ENCODE assay signal across 22 cellular contexts in genomic region chr2:238487652-238488346, GRCh38.
"Had no signal": no experiment of that assay in that cellular context is flagged by ENCODE, and none has a peak within 500 bp of the region (broad histone marks: within the 10 kb centered on the region; RNA-seq: fewer than 3 reads in every experiment).

No MANE protein-coding gene starts in this region.

- H3K36me3 Mint-ChIP-seq: activated naive CD4-positive, alpha-beta T cell treated with anti-CD3 and anti-CD28 coated beads, Interleukin-2, amount 10 ng/mL, durations not matched to agents 7 days and 5 days had no signal

- H3K4me3 Mint-ChIP-seq: activated naive CD4-positive, alpha-beta T cell treated with anti-CD3 and anti-CD28 coated beads, Interleukin-2, amount 10 ng/mL, durations not matched to agents 7 days and 5 days; activated T-cell treated with anti-CD3 and anti-CD28 coated beads, Interleukin-2, amount 50 U/mL, for 24 hours; dendritic cell treated with granulocyte-macrophage colony-stimulating factor and Interleukin-4, amounts not matched to agents 40 ng/mL and 50 ng/mL, for 4 days; endodermal cell; nephron progenitor cell had no signal

- H3K9me3 ChIP-seq: mucosa of descending colon, right atrium auricular region, transverse colon had no signal

- H3K27ac ChIP-seq: foreskin keratinocyte, hepatocyte, parathyroid adenoma, right atrium auricular region, transverse colon had no signal

- H3K4me1 ChIP-seq: foreskin keratinocyte, parathyroid adenoma, right atrium auricular region, transverse colon had no signal

- H3K4me3 ChIP-seq: hepatocyte, mucosa of descending colon, right atrium auricular region, transverse colon had no signal

- H3K9me3 Mint-ChIP-seq: activated naive CD4-positive, alpha-beta T cell treated with anti-CD3 and anti-CD28 coated beads, Interleukin-2, amount 10 ng/mL, durations not matched to agents 7 days and 5 days; activated T-cell treated with anti-CD3 and anti-CD28 coated beads, Interleukin-2, amount 50 U/mL, for 24 hours; dendritic cell treated with granulocyte-macrophage colony-stimulating factor and Interleukin-4, amounts not matched to agents 40 ng/mL and 50 ng/mL, for 4 days; endodermal cell; nephron progenitor cell had no signal

- ATAC-seq: esophagus mucosa, foreskin keratinocyte, left ventricle myocardium superior, mucosa of descending colon had no signal

- H3K36me3 ChIP-seq: right atrium auricular region, transverse colon had no signal

- H3K27me3 Mint-ChIP-seq: activated T-cell treated with anti-CD3 and anti-CD28 coated beads, Interleukin-2, amount 50 U/mL, for 24 hours had no signal

- H3K9ac ChIP-seq: parathyroid adenoma had no signal

- H3K27ac Mint-ChIP-seq: activated naive CD4-positive, alpha-beta T cell treated with anti-CD3 and anti-CD28 coated beads, Interleukin-2, amount 10 ng/mL, durations not matched to agents 7 days and 5 days; activated T-cell treated with anti-CD3 and anti-CD28 coated beads, Interleukin-2, amount 50 U/mL, for 24 hours; dendritic cell treated with granulocyte-macrophage colony-stimulating factor and Interleukin-4, amounts not matched to agents 40 ng/mL and 50 ng/mL, for 4 days; endodermal cell; nephron progenitor cell had no signal

- H3K4me2 ChIP-seq: hepatocyte had no signal

- DNase-seq: activated CD4-positive, alpha-beta T cell treated with anti-CD3 and anti-CD28 coated beads for 4 hours; activated CD4-positive, alpha-beta T cell treated with anti-CD3 and anti-CD28 coated beads, Interleukin-2, amount 50 U/mL, for 48 hours; activated CD4-positive, CD25-positive, alpha-beta regulatory T cell; activated CD8-positive, alpha-beta memory T cell treated with anti-CD3 and anti-CD28 coated beads, Interleukin-2, amount 50 U/mL, for 48 hours; activated gamma-delta T cell; activated naive CD4-positive, alpha-beta T cell treated with anti-CD3 and anti-CD28 coated beads, Interleukin-2, amount 10 ng/mL, durations not matched to agents 7 days and 5 days; activated T-cell treated with anti-CD3 and anti-CD28 coated beads, Interleukin-2, amount 50 U/mL, for 24 hours; amygdala; central memory CD4-positive, alpha-beta T cell; endodermal cell; foreskin keratinocyte; islet precursor cell; left ventricle myocardium superior; mucosa of descending colon; nephron progenitor cell; stimulated activated naive CD4-positive, alpha-beta T cell; transverse colon had no signal

- H3K27me3 ChIP-seq: hepatocyte, right atrium auricular region, transverse colon had no signal

- H2AFZ ChIP-seq: hepatocyte, parathyroid adenoma had no signal
